Comparison of ENCODE assay signal across 8 cellular contexts in the genomic region with DNA sequence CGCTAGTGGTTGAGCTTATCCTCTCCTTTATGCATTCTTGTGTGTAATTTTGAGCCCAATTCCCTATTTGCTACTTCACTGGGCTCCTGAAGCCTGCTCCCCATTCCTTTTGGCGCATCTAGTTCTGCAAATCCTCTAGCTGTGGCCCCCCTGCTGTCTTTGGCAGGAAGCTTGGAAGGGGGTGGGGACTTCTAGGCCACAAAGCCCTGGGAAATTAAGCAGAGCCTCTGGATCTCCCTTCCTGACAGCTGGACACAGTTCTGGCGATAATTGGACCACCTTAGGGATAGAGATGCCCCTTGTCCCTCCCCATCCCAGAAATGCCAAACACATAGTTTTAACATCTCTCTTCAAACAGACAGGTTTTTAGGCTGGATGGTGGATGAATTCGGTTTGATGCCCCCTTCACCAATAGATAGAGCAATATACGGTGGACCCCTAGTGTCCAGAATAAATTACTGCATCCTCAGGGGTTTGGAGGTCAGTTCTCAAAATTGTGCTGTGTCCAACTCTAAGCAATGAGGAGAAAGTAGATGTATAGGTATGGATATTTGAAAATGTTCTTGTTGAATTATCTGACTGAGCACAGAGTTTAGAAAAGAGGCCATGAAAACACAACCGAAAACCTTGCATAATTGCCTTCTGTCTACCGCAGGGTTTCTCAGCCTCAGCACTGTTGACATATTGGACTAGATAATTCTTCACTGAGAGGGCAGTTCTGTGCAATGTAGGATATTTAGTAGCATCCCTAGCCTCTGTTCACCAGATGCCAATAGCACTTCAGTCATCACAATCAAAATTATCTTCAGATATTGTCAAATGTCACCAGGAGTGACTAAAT.
DNase-seq lines count a peak whose midpoint lies in the region; ATAC-seq, FAIRE-seq and TF ChIP-seq lines count a peak whose summit lies in the region.

No MANE protein-coding gene starts in this region.

- no peaks in the 10 kb centered on the region for H3K9me2 ChIP-seq in HCT116 (ENCODE audit: insufficient read depth)

- TF ChIP-seq RAD21 in HCT116 (IDR thresholded peaks at IDR 0.05; ENCODE audit: low read depth) = peak; percentile 91
- peak; percentile 93 to 94 for TF ChIP-seq RAD21 in liver (IDR thresholded peaks at IDR 0.05)

- FAIRE-seq in urothelium cell line (lab: Jason Lieb, UNC) = no peak

- no peak overlapping the region for H3K27ac ChIP-seq in HCT116 (ENCODE audit: low read depth, low read length)
- H3K27ac ChIP-seq in OCI-LY3 (ENCODE audit: low read length) = no peak overlapping the region
- H3K27ac ChIP-seq in liver (ENCODE audit: low read depth in 1 of 2, low read length in 2 of 2) = peak overlapping the region in 1 of 2 donors; percentile 28

- intact Hi-C loops in HCT116 (cut with micrococcal nuclease) = loop anchor here (1.0 to 2.0 kb wide), 2 partner anchors 79 to 202 kb away; no protein-coding TSS in a partner anchor

- H3K9ac ChIP-seq in HCT116 (ENCODE audit: low read length) (no peak overlapping the region), OCI-LY3 (ENCODE audit: low read length) (no peak overlapping the region), liver (ENCODE audit: low read depth in 1 of 2, low read length in 2 of 2) (no peak overlapping the region)

- no peaks in the 10 kb centered on the region for H3K9me3 ChIP-seq in HCT116 (ENCODE audit: control insufficient read depth in 1 of 2, insufficient read depth in 1 of 2, low read depth in 1 of 2, low read length in 2 of 2)
- H3K9me3 ChIP-seq in OCI-LY3 (ENCODE audit: insufficient read depth, low read length) = no peaks in the 10 kb centered on the region
- H3K9me3 ChIP-seq in liver (ENCODE audit: control insufficient read depth in 4 of 4, low read length in 3 of 4) = no peaks in the 10 kb centered on the region

- H2AFZ ChIP-seq in HCT116 (ENCODE audit: low read depth, low read length, poor library complexity, severe bottlenecking) (no peak overlapping the region), OCI-LY3 (ENCODE audit: low read depth, low read length) (no peak overlapping the region)

- peak overlapping the region; percentile 50 for H3K4me2 ChIP-seq in HCT116 (ENCODE audit: low read length)
- 0 out of 2 replicates have a peak overlapping the region, but pooled peaks have one; percentile 20 for H3K4me2 ChIP-seq in OCI-LY3 (ENCODE audit: low read length)

- peak; percentile 52 for DNase-seq in DMS114 treated with DMSO at 0.1 percent for 48 hours (lab: John Stamatoyannopoulos, UW; ENCODE audit: unreplicated experiment)
- DNase-seq in HCT116 (ENCODE audit: low read depth, low spot score) = peak; percentile 29
- DNase-seq in dermis blood vessel endothelial cell = peak; percentile 74
- peak; percentile 51 for DNase-seq in urothelium cell line (ENCODE audit: low spot score)

- H3K27me3 ChIP-seq in HCT116 (ENCODE audit: insufficient read depth, low read length) (no peaks in the 10 kb centered on the region), OCI-LY3 (ENCODE audit: low read depth, low read length) (no peaks in the 10 kb centered on the region), liver (ENCODE audit: control insufficient read depth in 4 of 4, insufficient read depth in 4 of 4, low read length in 3 of 4) (no peaks in the 10 kb centered on the region)

- POLR2A ChIA-PET in HCT116 (lab: Charles Lee) = no interaction called here

- no peaks in the 10 kb centered on the region for H3K79me2 ChIP-seq in HCT116 (ENCODE audit: insufficient read depth, low read length)
- no peaks in the 10 kb centered on the region for H3K79me2 ChIP-seq in OCI-LY3 (ENCODE audit: low read length)

- CTCF ChIA-PET in HCT116 (lab: Charles Lee) = interaction anchor here (0.7 to 1.9 kb wide), 6 partner anchors 9 to 202 kb away, joined by 3 to 15 read pairs (median 4); no protein-coding TSS in a partner anchor

- 50% methylated on average over 7 of the region's 7 CpGs for WGBS in liver

- no TSS peak for BruUV-seq in HCT116 (replicated peaks; lab: Mats Ljungman, UMichigan)

- H3K36me3 ChIP-seq in HCT116 (ENCODE audit: control insufficient read depth in 1 of 2, insufficient read depth in 2 of 2, low read length in 2 of 2) (no peaks in the 10 kb centered on the region), OCI-LY3 (replicated peaks; ENCODE audit: low read depth, low read length) (no peaks in the 10 kb centered on the region), liver (ENCODE audit: control insufficient read depth in 4 of 4, insufficient read depth in 3 of 4, low read depth in 1 of 4, low read length in 3 of 4) (peaks cover 0 to 14% (median 2%) of the 10 kb centered on the region in 4 donors)

- H4K20me1 ChIP-seq in HCT116 (ENCODE audit: insufficient read depth) (no peaks in the 10 kb centered on the region), OCI-LY3 (ENCODE audit: insufficient read depth, low read length) (no peaks in the 10 kb centered on the region)

- ATAC-seq in HCT116 (peak; percentile 97), HG02763 (IDR thresholded peaks at IDR 0.05; ENCODE audit: unreplicated experiment) (no peak), HG02970 (IDR thresholded peaks at IDR 0.05; ENCODE audit: low FRiP score, unreplicated experiment) (no peak)

- peaks cover 6% of the 10 kb centered on the region in 2 experiments for H3K4me1 ChIP-seq in HCT116 (ENCODE audit: control insufficient read depth in 1 of 2, insufficient read depth in 2 of 2, low read length in 2 of 2)
- H3K4me1 ChIP-seq in OCI-LY3 (ENCODE audit: low read length) = no peaks in the 10 kb centered on the region
- peaks cover 0 to 11% (median 0%) of the 10 kb centered on the region in 4 donors for H3K4me1 ChIP-seq in liver (ENCODE audit: control insufficient read depth in 4 of 4, insufficient read depth in 4 of 4, low read length in 3 of 4)

- RAD21 ChIA-PET in HCT116 (lab: Charles Lee; ENCODE audit: low non-redundant PET in 1 of 2, low total read pairs in 2 of 2, uncharacterized antibody in 2 of 2, unreplicated experiment in 2 of 2) = interaction anchor here in 1 of 2 experiments (0.6 to 1.9 kb wide), 3 partner anchors 40 to 202 kb away, joined by 3 to 6 read pairs (median 4); no protein-coding TSS in a partner anchor

- H3K4me3 ChIP-seq in HCT116 (replicated peaks in 1 of 2; ENCODE audit: low read depth in 1 of 2, low read length in 2 of 2) = no peak overlapping the region
- H3K4me3 ChIP-seq in OCI-LY3 (ENCODE audit: low read length) = no peak overlapping the region
- no peak overlapping the region for H3K4me3 ChIP-seq in liver (ENCODE audit: low read depth in 1 of 3, low read length in 3 of 3)

- TF ChIP-seq POLR2A in HCT116 (IDR thresholded peaks at IDR 0.05; ENCODE audit: borderline replicate concordance, extremely low read depth, insufficient read depth, insufficient read length) = no peak

- peak; percentile 70 to 88 (median 83); a peak in 5 of 6 replicates for TF ChIP-seq CTCF in HCT116 (IDR thresholded peaks at IDR 0.05 in 2 of 3, conservative IDR thresholded peaks at IDR 0.05 in 1 of 3; ENCODE audit: borderline replicate concordance in 1 of 3, insufficient read depth in 1 of 3, low read depth in 2 of 3, low read length in 2 of 3)
- peak; percentile 75 for TF ChIP-seq CTCF in OCI-LY3 (IDR thresholded peaks at IDR 0.05; ENCODE audit: low read depth, low read length)
- peak; percentile 76 for TF ChIP-seq CTCF in liver (IDR thresholded peaks at IDR 0.05; ENCODE audit: low read depth, low read length, missing input control)

TF ChIP-seq in HCT116, 20 proteins besides CTCF, POLR2A, EP300 and RAD21 (continues in another document):
- TF ChIP-seq FOSL1 (IDR thresholded peaks at IDR 0.05; ENCODE audit: low read depth) (no peak), YY1 (IDR thresholded peaks at IDR 0.05; ENCODE audit: extremely low read depth, insufficient replicate concordance, low read depth, low read length) (no peak), ZFX (IDR thresholded peaks at IDR 0.05) (no peak), ELF1 (IDR thresholded peaks at IDR 0.05; ENCODE audit: borderline replicate concordance, low read depth) (no peak), EGR1 (IDR thresholded peaks at IDR 0.05; ENCODE audit: low read depth) (no peak), CBX3 (IDR thresholded peaks at IDR 0.05; ENCODE audit: low read depth) (no peak)

TF ChIP-seq in liver, 16 proteins besides CTCF, POLR2A, EP300 and RAD21:
- TF ChIP-seq TAF1 (conservative IDR thresholded peaks at IDR 0.05) = no peak
- peak; percentile 36 for TF ChIP-seq FOXA1 (IDR thresholded peaks at IDR 0.05)
- TF ChIP-seq, protein P1, sequence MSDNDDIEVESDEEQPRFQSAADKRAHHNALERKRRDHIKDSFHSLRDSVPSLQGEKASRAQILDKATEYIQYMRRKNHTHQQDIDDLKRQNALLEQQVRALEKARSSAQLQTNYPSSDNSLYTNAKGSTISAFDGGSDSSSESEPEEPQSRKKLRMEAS (IDR thresholded peaks at IDR 0.05) = no peak
